Comparison of ENCODE assay signal across 10 cellular contexts in the genomic region with DNA sequence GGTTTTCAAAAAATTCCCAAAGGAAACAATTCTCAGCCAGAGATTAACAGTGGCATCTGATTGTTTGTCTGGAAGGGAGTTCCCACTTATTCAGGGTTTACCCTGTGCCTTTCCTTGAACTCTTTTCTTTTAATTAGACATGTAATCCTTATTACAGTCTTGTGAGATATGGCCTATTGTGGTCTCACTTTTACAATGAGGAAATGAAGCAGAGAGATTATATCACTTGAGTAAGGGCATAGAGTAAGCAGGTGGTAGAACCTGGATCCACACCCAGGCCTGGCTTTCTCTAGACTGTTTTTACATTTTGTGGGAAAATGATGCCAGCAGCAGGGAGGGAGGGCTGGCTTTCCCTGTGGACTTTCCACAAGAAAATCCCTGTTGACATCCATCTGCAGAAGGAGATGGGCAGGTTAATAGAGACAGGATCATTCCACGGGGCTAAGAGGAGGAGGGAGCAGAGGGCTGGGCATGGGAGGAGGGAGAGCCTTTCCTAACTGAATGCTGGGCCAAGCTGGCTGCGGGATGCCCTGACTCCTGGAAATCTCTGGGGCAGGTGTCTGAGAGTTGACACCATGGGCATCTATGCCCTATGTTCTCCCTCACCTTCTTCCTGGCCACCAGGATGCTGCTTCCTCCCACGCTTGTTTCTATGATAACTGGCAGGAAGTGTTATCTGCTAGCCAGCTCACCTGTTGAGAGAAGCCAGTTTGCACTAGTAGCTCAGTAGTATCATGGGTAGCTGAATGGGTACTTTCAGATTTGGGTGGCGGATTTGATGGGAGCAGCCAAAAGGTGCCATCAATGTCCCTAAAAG. TPM values are rescaled to one million over a fixed set of nuclear protein-coding genes. Genes with fewer than 3 reads are reported as not detected.
A peak's percentile ranks its signal among the peaks of the same experiment; 100 is the strongest.
DNase-seq lines count a peak whose midpoint lies in the region; ATAC-seq and TF ChIP-seq lines count a peak whose summit lies in the region.
"Had no signal": no experiment of that assay in that cellular context is flagged by ENCODE, and none has a peak within 500 bp of the region (broad histone marks: within the 10 kb centered on the region; RNA-seq: fewer than 3 reads in every experiment).

No MANE protein-coding gene starts in this region.

- peaks cover 6 to 14% of the 10 kb centered on the region in 2 donors for H3K27me3 Mint-ChIP-seq in natural killer cell (ENCODE audit: low read depth in 2 of 2)

- peak overlapping the region; percentile 28 for H3K4me3 Mint-ChIP-seq in natural killer cell

- intact Hi-C loops in natural killer cell (cut with micrococcal nuclease) (no loop called here), Right ventricle myocardium superior (cut with DNase I) (no loop called here)

- H3K9me3 Mint-ChIP-seq in natural killer cell = no peaks in the 10 kb centered on the region

- no peak for TF ChIP-seq CTCF in natural killer cell (IDR thresholded peaks at IDR 0.05)

- H3K27ac Mint-ChIP-seq in natural killer cell = peak overlapping the region in 1 of 2 donors; percentile 29

- H3K4me1 Mint-ChIP-seq in natural killer cell = peaks cover 12 to 15% of the 10 kb centered on the region in 2 donors

- ATAC-seq in GM18868 (IDR thresholded peaks at IDR 0.05; ENCODE audit: unreplicated experiment) (peak; percentile 32), GM21717 (IDR thresholded peaks at IDR 0.05; ENCODE audit: unreplicated experiment) (peak; percentile 22), HG03457 (IDR thresholded peaks at IDR 0.05; ENCODE audit: unreplicated experiment) (peak; percentile 27), natural killer cell (peak in 1 of 3 donors; percentile 3), Right ventricle myocardium superior (ENCODE audit: poor library complexity) (no peak)

- DNase-seq in natural killer cell (no peak), NCI-H1417 (lab: John Stamatoyannopoulos, UW) (no peak), Right ventricle myocardium superior (no peak), iPS-NIHi11 (ENCODE audit: low spot score) (no peak), NCI-H774 (lab: John Stamatoyannopoulos, UW) (no peak)
- DNase-seq: NCI-H526; stimulated activated CD4-positive, alpha-beta T cell treated with anti-CD3 and anti-CD28 coated beads, Interleukin-12 subunit alpha, Interleukin-12 subunit beta, amount 100 ng/mL, for 4 hours had no signal

- no peaks in the 10 kb centered on the region for H3K36me3 Mint-ChIP-seq in natural killer cell

RNA-seq across cellular contexts. Expression of a gene that starts 28.7 kb away (rescaled TPM):
- total RNA-seq in natural killer cell = under 1 TPM in 2 of 3 donors, not detected in 1; 0.21 to 0.40 TPM
- total RNA-seq in Right ventricle myocardium superior = 5.2 TPM

RNA-seq across cellular contexts. Expression of a gene that starts 51.1 kb away (rescaled TPM):
- total RNA-seq in natural killer cell = 1 to 10 TPM; 1.7 to 8.4 (median 3.5) TPM
- total RNA-seq in Right ventricle myocardium superior = 1.1 TPM
